ENCODE assay signal across 10 cellular contexts in the genomic region with DNA sequence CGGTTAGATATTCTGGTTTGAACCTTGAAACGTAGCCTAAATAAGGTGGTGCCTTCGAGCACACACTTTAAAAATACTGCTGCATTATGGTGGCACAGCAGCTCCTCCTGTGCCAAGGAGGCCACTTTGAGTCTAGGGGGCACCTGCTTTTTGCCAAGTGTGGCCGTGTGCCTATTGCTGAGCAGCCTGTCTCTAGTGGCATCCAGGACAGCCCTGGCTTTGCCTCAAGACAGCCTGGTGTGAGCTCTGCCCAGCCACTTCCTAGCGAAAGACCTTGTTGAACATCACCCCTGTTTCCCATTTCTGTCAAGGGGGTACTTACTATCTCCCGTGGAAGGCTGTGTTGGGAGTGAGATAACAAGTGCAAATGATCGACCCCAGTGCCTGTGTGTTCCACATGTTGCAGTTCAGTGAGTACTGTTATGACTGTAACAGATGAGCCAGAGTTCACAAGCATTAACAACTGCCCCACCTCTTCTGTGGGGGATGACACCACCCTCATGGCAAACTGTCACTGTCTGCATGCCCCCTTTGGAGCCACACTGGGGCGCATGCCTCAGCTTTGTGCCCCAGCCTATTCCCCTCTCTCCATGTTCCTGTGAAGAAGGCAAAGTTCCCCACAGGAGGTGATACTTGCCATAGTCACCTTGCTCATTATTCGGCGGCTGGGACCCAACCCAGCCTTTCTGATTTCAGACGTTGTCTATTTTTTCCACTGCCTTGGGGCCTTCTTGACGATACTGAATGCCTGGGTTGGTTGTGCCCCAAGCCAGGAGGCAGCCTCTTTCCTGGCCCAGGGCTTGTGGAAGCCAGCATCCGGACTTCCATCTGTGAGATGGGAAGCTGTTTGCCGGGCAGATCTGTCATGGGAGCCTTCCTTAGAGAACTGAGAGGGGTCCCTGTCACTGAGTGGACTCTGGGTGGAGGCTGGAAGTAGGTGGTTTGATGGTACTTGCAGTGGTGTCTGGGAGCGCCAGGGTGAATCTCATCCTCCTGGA. TPM values are rescaled to one million over a fixed set of nuclear protein-coding genes. Genes with fewer than 3 reads are reported as not detected.
DNase-seq lines count a peak whose midpoint lies in the region; ATAC-seq and TF ChIP-seq lines count a peak whose summit lies in the region.
"Had no signal": no experiment of that assay in that cellular context is flagged by ENCODE, and none has a peak within 500 bp of the region (broad histone marks: within the 10 kb centered on the region; RNA-seq: fewer than 3 reads in every experiment).

No MANE protein-coding gene starts in this region.

- H3K4me1 Mint-ChIP-seq in activated B cell treated with CpG ODN at 0.5 μM for 24 hours = peaks cover 75% of the 10 kb centered on the region

- H3K79me2 ChIP-seq in fibroblast of lung (ENCODE audit: control insufficient read depth, insufficient read depth, low read length) = peaks cover 90% of the 10 kb centered on the region

- peaks cover 0 to 50% of the 10 kb centered on the region in 2 donors for H3K4me1 ChIP-seq in right atrium auricular region
- H3K4me1 ChIP-seq in fibroblast of lung (ENCODE audit: control insufficient read depth, extremely low read depth, insufficient read depth, low read length) = peaks cover 7% of the 10 kb centered on the region

- POLR2A ChIA-PET in activated B cell treated with CpG ODN at 0.5 μM for 24 hours (lab: Charles Lee) = interaction anchor here (0.6 to 1.9 kb wide), 4 partner anchors 10 to 79 kb away, joined by 3 to 6 read pairs (median 4); no protein-coding TSS in a partner anchor

- H3K36me3 Mint-ChIP-seq in activated B cell treated with CpG ODN at 0.5 μM for 24 hours (ENCODE audit: low read depth) = peaks cover 22% of the 10 kb centered on the region

- TF ChIP-seq POLR2A in lower leg skin (IDR thresholded peaks at IDR 0.05) = no peak

- H4K20me1 ChIP-seq in fibroblast of lung (ENCODE audit: control insufficient read depth, extremely low read depth, insufficient read depth, low read length) = no peaks in the 10 kb centered on the region

- no peaks in the 10 kb centered on the region for H3K27me3 Mint-ChIP-seq in activated B cell treated with CpG ODN at 0.5 μM for 24 hours

- no peaks in the 10 kb centered on the region for H3K27me3 ChIP-seq in right atrium auricular region
- no peaks in the 10 kb centered on the region for H3K27me3 ChIP-seq in fibroblast of lung (ENCODE audit: control insufficient read depth, insufficient read depth, low read length)

- H3K4me3 ChIP-seq in right atrium auricular region (no peak overlapping the region), fibroblast of lung (replicated peaks in 1 of 4; ENCODE audit: control extremely low read depth in 1 of 4, insufficient read depth in 1 of 4, low read depth in 3 of 4, low read length in 4 of 4) (no peak overlapping the region), lower leg skin (ENCODE audit: low read depth, poor library complexity, severe bottlenecking) (no peak overlapping the region)

- DNase-seq in right atrium auricular region (ENCODE audit: low spot score) = no peak
- DNase-seq in Right ventricle myocardium inferior (ENCODE audit: missing footprints) = no peak
- DNase-seq in activated B cell treated with CpG ODN at 0.5 μM for 24 hours = no peak
- no peak for DNase-seq in fibroblast of lung (ENCODE audit: low read depth in 2 of 2)
- DNase-seq in stimulated activated naive CD8-positive, alpha-beta T cell treated with anti-CD3 and anti-CD28 coated beads, Interleukin-15, Interleukin-2, amounts not matched to agents 100 U/mL and 50 U/mL, for 24 hours = peak; percentile 57
- no peak for DNase-seq in AML-193 (lab: John Stamatoyannopoulos, UW)
- no peak for DNase-seq in lower leg skin (ENCODE audit: low spot score in 2 of 2)
- DNase-seq: NCI-H1105, SHP77 had no signal

- peak overlapping the region; percentile 46 for H3K27ac Mint-ChIP-seq in activated B cell treated with CpG ODN at 0.5 μM for 24 hours

- H3K36me3 ChIP-seq in right atrium auricular region = no peaks in the 10 kb centered on the region
- peaks cover 2% of the 10 kb centered on the region for H3K36me3 ChIP-seq in fibroblast of lung (ENCODE audit: control insufficient read depth, insufficient read depth, low read length)

- no peaks in the 10 kb centered on the region for H3K9me3 Mint-ChIP-seq in activated B cell treated with CpG ODN at 0.5 μM for 24 hours

- H3K4me3 Mint-ChIP-seq in activated B cell treated with CpG ODN at 0.5 μM for 24 hours = no peak overlapping the region

- TF ChIP-seq CTCF in right atrium auricular region (IDR thresholded peaks at IDR 0.05) (no peak), activated B cell treated with CpG ODN at 0.5 μM for 24 hours (IDR thresholded peaks at IDR 0.05) (no peak), fibroblast of lung (conservative IDR thresholded peaks at IDR 0.05 in 1 of 2, IDR thresholded peaks at IDR 0.05 in 1 of 2; ENCODE audit: low read depth in 1 of 2, low read length in 2 of 2) (no peak), lower leg skin (IDR thresholded peaks at IDR 0.05) (no peak)

- CTCF ChIA-PET in activated B cell treated with CpG ODN at 0.5 μM for 24 hours (lab: Charles Lee) = interaction anchor here (1.0 kb wide), 1 partner anchor 80 kb away, joined by 3 read pairs; no protein-coding TSS in a partner anchor

- H2AFZ ChIP-seq in fibroblast of lung (ENCODE audit: low read length) = no peak overlapping the region

- no peak for ATAC-seq in Right ventricle myocardium inferior
- ATAC-seq in activated B cell treated with CpG ODN at 0.5 μM for 24 hours (ENCODE audit: low read depth) = peak; percentile 56
- peak; percentile 83 for ATAC-seq in stimulated activated naive CD8-positive, alpha-beta T cell treated with anti-CD3 and anti-CD28 coated beads, Interleukin-15, Interleukin-2, amounts not matched to agents 100 U/mL and 50 U/mL, for 24 hours
- ATAC-seq in HG03469 (IDR thresholded peaks at IDR 0.05; ENCODE audit: unreplicated experiment) = no peak

- no peaks in the 10 kb centered on the region for H3K9me3 ChIP-seq in right atrium auricular region
- no peaks in the 10 kb centered on the region for H3K9me3 ChIP-seq in fibroblast of lung (ENCODE audit: control insufficient read depth, insufficient read depth, low read depth, low read length)

- H3K4me2 ChIP-seq in fibroblast of lung (ENCODE audit: extremely low read depth, insufficient read depth, low read length) = peak overlapping the region; percentile 4

- H3K27ac ChIP-seq in right atrium auricular region (peak overlapping the region; percentile 45 to 58), fibroblast of lung (ENCODE audit: insufficient read depth, low read length) (no peak overlapping the region)

- intact Hi-C loops in Right ventricle myocardium inferior (cut with DNase I) (no loop called here), activated B cell treated with CpG ODN at 0.5 μM for 24 hours (cut with micrococcal nuclease) (no loop called here), lower leg skin (cut with DNase I; ENCODE audit: low total_unique reads) (no loop called here)

- no peak overlapping the region for H3K9ac ChIP-seq in fibroblast of lung (ENCODE audit: insufficient read depth, low read length)

- 46 to 51% methylated on average over 15 of the region's 15 CpGs for WGBS in lower leg skin, 2 donors

RNA-seq across cellular contexts. Expression of a gene that starts 5.4 kb away (rescaled TPM):
- total RNA-seq in right atrium auricular region (10 to 100 TPM; 27.7 to 32.9 TPM), Right ventricle myocardium inferior (25.9 TPM), activated B cell treated with CpG ODN at 0.5 μM for 24 hours (116 and 126 TPM in 2 replicates), fibroblast of lung (28.8 and 31.7 TPM in 2 replicates), lower leg skin (100 to 1,000 TPM in 1 of 4 donors, 10 to 100 TPM in 3; 73.8 to 128 (median 87.7) TPM)
- 63.5 and 77.2 TPM in 2 replicates for polyA plus RNA-seq in fibroblast of lung
- 53.2 and 57.9 TPM in 2 replicates for polyA plus RNA-seq in fibroblast of lung (2012)
- 21.8 and 31.1 TPM in 2 replicates for polyA minus RNA-seq in fibroblast of lung (ENCODE audit: low replicate concordance)

Comparison
In these comparisons a context has a peak if more than half of its experiments do, and no peak if none do; other contexts are left out.
1. ATAC-seq: peak in activated B cell treated with CpG ODN at 0.5 μM for 24 hours (single experiment) and stimulated activated naive CD8-positive, alpha-beta T cell treated with anti-CD3 and anti-CD28 coated beads, Interleukin-15, Interleukin-2, amounts not matched to agents 100 U/mL and 50 U/mL, for 24 hours (single experiment); none in Right ventricle myocardium inferior (single experiment) and HG03469 (single experiment).